In genomic region chr5:73532195-73532594, GRCh38 we compare ENCODE assay signal across 26 cellular contexts.
"Had no signal": no experiment of that assay in that cellular context is flagged by ENCODE, and none has a peak within 500 bp of the region (broad histone marks: within the 10 kb centered on the region; RNA-seq: fewer than 3 reads in every experiment).

No MANE protein-coding gene starts in this region.

- H3K4me1 ChIP-seq: left lung, lower lobe of right lung, prostate gland, sigmoid colon, suprapubic skin, tibial artery, upper lobe of right lung had no signal

- H3K4me1 Mint-ChIP-seq: mesothelial cell of epicardium; stimulated activated effector memory CD8-positive, alpha-beta T cell treated with anti-CD3 and anti-CD28 coated beads, Interleukin-12 subunit alpha, Interleukin-12 subunit beta, amount 100 ng/mL, for 72 hours had no signal

- H3K4me3 Mint-ChIP-seq: mesothelial cell of epicardium; naive thymus-derived CD4-positive, alpha-beta T cell; natural killer cell treated with Interleukin-12 subunit alpha and Interleukin-12 subunit beta and Interleukin-15 and Interleukin-18, amount 100 ng/mL, for 72 hours; stimulated activated effector memory CD8-positive, alpha-beta T cell treated with anti-CD3 and anti-CD28 coated beads, Interleukin-12 subunit alpha, Interleukin-12 subunit beta, amount 100 ng/mL, for 72 hours; stimulated activated naive CD8-positive, alpha-beta T cell treated with anti-CD3 and anti-CD28 coated beads, Interleukin-15, Interleukin-2, amounts not matched to agents 100 ng/mL and 50 ng/mL, for 24 hours had no signal

- DNase-seq: hippocampal formation; kidney glomerular epithelial cell; left cardiac atrium; left lung; lower lobe of right lung; mesendoderm; naive thymus-derived CD4-positive, alpha-beta T cell; ovary; posterior cingulate gyrus; retina; right cardiac atrium; sigmoid colon; small intestine; spleen; stimulated activated CD4-positive, alpha-beta T cell treated with anti-CD3 and anti-CD28 coated beads, Interleukin-4, amount 100 ng/mL, for 24 hours; stimulated activated naive CD4-positive, alpha-beta T cell; tibial artery; trophoblast cell; upper lobe of right lung had no signal

- H3K4me3 ChIP-seq: left lung, lower lobe of right lung, ovary, prostate gland, sigmoid colon, spleen, suprapubic skin, thoracic aorta, tibial artery, upper lobe of right lung had no signal

- H3K27ac ChIP-seq: left lung, lower lobe of right lung, ovary, prostate gland, sigmoid colon, spleen, suprapubic skin, thoracic aorta, tibial artery, upper lobe of right lung had no signal

- ATAC-seq: left cardiac atrium; left lung; lower lobe of right lung; naive thymus-derived CD4-positive, alpha-beta T cell; natural killer cell treated with Interleukin-12 subunit alpha and Interleukin-12 subunit beta and Interleukin-15 and Interleukin-18, amount 100 ng/mL, for 72 hours; right cardiac atrium; stimulated activated effector memory CD8-positive, alpha-beta T cell treated with anti-CD3 and anti-CD28 coated beads, Interleukin-12 subunit alpha, Interleukin-12 subunit beta, amount 100 ng/mL, for 72 hours; upper lobe of right lung had no signal

- H3K27ac Mint-ChIP-seq: mesothelial cell of epicardium; naive thymus-derived CD4-positive, alpha-beta T cell; natural killer cell treated with Interleukin-12 subunit alpha and Interleukin-12 subunit beta and Interleukin-15 and Interleukin-18, amount 100 ng/mL, for 72 hours; stimulated activated effector memory CD8-positive, alpha-beta T cell treated with anti-CD3 and anti-CD28 coated beads, Interleukin-12 subunit alpha, Interleukin-12 subunit beta, amount 100 ng/mL, for 72 hours; stimulated activated naive CD8-positive, alpha-beta T cell treated with anti-CD3 and anti-CD28 coated beads, Interleukin-15, Interleukin-2, amounts not matched to agents 100 ng/mL and 50 ng/mL, for 24 hours had no signal

- H3K9me3 Mint-ChIP-seq: naive thymus-derived CD4-positive, alpha-beta T cell; natural killer cell treated with Interleukin-12 subunit alpha and Interleukin-12 subunit beta and Interleukin-15 and Interleukin-18, amount 100 ng/mL, for 72 hours; stimulated activated effector memory CD8-positive, alpha-beta T cell treated with anti-CD3 and anti-CD28 coated beads, Interleukin-12 subunit alpha, Interleukin-12 subunit beta, amount 100 ng/mL, for 72 hours; stimulated activated naive CD8-positive, alpha-beta T cell treated with anti-CD3 and anti-CD28 coated beads, Interleukin-15, Interleukin-2, amounts not matched to agents 100 ng/mL and 50 ng/mL, for 24 hours had no signal

- H3K36me3 ChIP-seq: left lung, lower lobe of right lung, ovary, prostate gland, sigmoid colon, spleen, suprapubic skin, thoracic aorta, tibial artery, upper lobe of right lung had no signal

- H3K9me3 ChIP-seq: left lung, lower lobe of right lung, ovary, prostate gland, sigmoid colon, spleen, suprapubic skin, thoracic aorta, tibial artery, upper lobe of right lung had no signal

- H3K27me3 ChIP-seq: ovary, sigmoid colon, suprapubic skin, tibial artery, upper lobe of right lung had no signal

- H3K36me3 Mint-ChIP-seq: mesothelial cell of epicardium; naive thymus-derived CD4-positive, alpha-beta T cell; natural killer cell treated with Interleukin-12 subunit alpha and Interleukin-12 subunit beta and Interleukin-15 and Interleukin-18, amount 100 ng/mL, for 72 hours; stimulated activated effector memory CD8-positive, alpha-beta T cell treated with anti-CD3 and anti-CD28 coated beads, Interleukin-12 subunit alpha, Interleukin-12 subunit beta, amount 100 ng/mL, for 72 hours had no signal
